ENCODE assay signal across 18 cellular contexts in the genomic region with DNA sequence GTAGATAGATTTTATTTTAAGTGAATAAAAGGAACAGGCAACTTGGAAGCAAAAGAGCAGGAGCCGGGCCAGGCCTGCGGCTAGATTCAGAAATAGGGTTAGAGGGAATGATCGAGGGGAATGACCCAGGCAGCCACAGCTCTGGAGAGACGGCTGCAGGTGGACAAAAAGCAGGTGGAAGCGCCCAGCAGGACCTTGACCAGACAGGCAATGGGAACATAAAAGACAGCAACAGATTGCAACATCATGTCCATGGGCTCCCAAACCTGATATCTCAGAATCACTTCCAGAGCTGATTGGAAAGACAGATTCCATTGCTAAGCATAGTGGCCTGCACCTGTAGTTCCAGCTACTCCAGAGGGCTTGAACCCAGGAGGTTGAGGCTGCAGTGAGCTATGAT. TPM values are rescaled to one million over a fixed set of nuclear protein-coding genes. Genes with fewer than 3 reads are reported as not detected.
DNase-seq lines count a peak whose midpoint lies in the region; ATAC-seq and TF ChIP-seq lines count a peak whose summit lies in the region.
"Had no signal": no experiment of that assay in that cellular context is flagged by ENCODE, and none has a peak within 500 bp of the region (broad histone marks: within the 10 kb centered on the region; RNA-seq: fewer than 3 reads in every experiment).

No MANE protein-coding gene starts in this region.

- H3K4me1 ChIP-seq in A673 (ENCODE audit: insufficient read depth, low read length, poor library complexity, severe bottlenecking) = peaks cover 12% of the 10 kb centered on the region
- H3K4me1 ChIP-seq: BE2C, HAP-1 had no signal

- TF ChIP-seq CTCF in A673 (conservative IDR thresholded peaks at IDR 0.05; ENCODE audit: low read depth, low read length) (no peak), WTC11 (IDR thresholded peaks at IDR 0.05) (no peak)

- no peaks in the 10 kb centered on the region for H3K9me3 Mint-ChIP-seq in WTC11
- H3K9me3 Mint-ChIP-seq in activated T-cell treated with anti-CD3 and anti-CD28 coated beads, Interleukin-2, amount 50 U/mL, for 24 hours = no peaks in the 10 kb centered on the region
- H3K9me3 Mint-ChIP-seq: CD4-positive, alpha-beta T cell had no signal

- intact Hi-C loops in A673 (cut with micrococcal nuclease; ENCODE audit: unreplicated experiment) = no loop called here
- intact Hi-C loops in posterior vena cava (cut with DNase I) = no loop called here

- no peaks in the 10 kb centered on the region for H3K36me3 ChIP-seq in A673 (ENCODE audit: insufficient read depth, low read length, poor library complexity, severe bottlenecking)
- H3K36me3 ChIP-seq: BE2C, HAP-1 had no signal

- ATAC-seq in WTC11 (no peak), left lobe of liver (peak; percentile 97), GM18502 (IDR thresholded peaks at IDR 0.05; ENCODE audit: poor library complexity, unreplicated experiment) (no peak)
- ATAC-seq: K562 had no signal

- H3K4me3 ChIP-seq in A673 (ENCODE audit: low read depth, low read length, poor library complexity, severe bottlenecking) = no peak overlapping the region
- H3K4me3 ChIP-seq: HAP-1, K562 had no signal

- H3K4me1 Mint-ChIP-seq in WTC11 = peaks cover 51% of the 10 kb centered on the region
- H3K4me1 Mint-ChIP-seq in activated T-cell treated with anti-CD3 and anti-CD28 coated beads, Interleukin-2, amount 50 U/mL, for 24 hours (ENCODE audit: low read depth) = no peaks in the 10 kb centered on the region

- BruUV-seq in A673 (replicated peaks; lab: Mats Ljungman, UMichigan) = no TSS peak

- no peak overlapping the region for H3K27ac Mint-ChIP-seq in WTC11
- H3K27ac Mint-ChIP-seq in activated T-cell treated with anti-CD3 and anti-CD28 coated beads, Interleukin-2, amount 50 U/mL, for 24 hours = no peak overlapping the region
- H3K27ac Mint-ChIP-seq: CD4-positive, alpha-beta T cell had no signal

- POLR2A ChIA-PET in A673 (lab: Charles Lee; ENCODE audit: low non-redundant PET) = no interaction called here
- POLR2A ChIA-PET in WTC11 (lab: Charles Lee) = no interaction called here

- no peaks in the 10 kb centered on the region for H3K27me3 ChIP-seq in A673 (replicated peaks; ENCODE audit: insufficient read depth, low read depth, low read length, poor library complexity)
- H3K27me3 ChIP-seq: BE2C had no signal

- DNase-seq in A673 (ENCODE audit: low spot score) (no peak), WTC11 (ENCODE audit: low spot score) (no peak), left lobe of liver (ENCODE audit: low spot score) (peak; percentile 91), posterior vena cava (ENCODE audit: low spot score) (peak; percentile 31), DMS79 (lab: John Stamatoyannopoulos, UW) (no peak)
- DNase-seq in activated T-cell treated with anti-CD3 and anti-CD28 coated beads, Interleukin-2, amount 50 U/mL, for 24 hours = no peak
- DNase-seq: 8988T; BE2C; C1 segment of cervical spinal cord; Caco-2; CD4-positive, alpha-beta T cell; GDM1 had no signal

- no peak overlapping the region for H3K4me3 Mint-ChIP-seq in WTC11
- H3K4me3 Mint-ChIP-seq in activated T-cell treated with anti-CD3 and anti-CD28 coated beads, Interleukin-2, amount 50 U/mL, for 24 hours = no peak overlapping the region
- H3K4me3 Mint-ChIP-seq: CD4-positive, alpha-beta T cell had no signal

- peak overlapping the region; percentile 80 for H3K27ac ChIP-seq in A673 (ENCODE audit: low read depth, low read length, poor library complexity, severe bottlenecking)

- no peaks in the 10 kb centered on the region for H3K36me3 Mint-ChIP-seq in WTC11
- no peaks in the 10 kb centered on the region for H3K36me3 Mint-ChIP-seq in activated T-cell treated with anti-CD3 and anti-CD28 coated beads, Interleukin-2, amount 50 U/mL, for 24 hours (ENCODE audit: low read depth)

- peaks cover 3% of the 10 kb centered on the region for H3K9me3 ChIP-seq in A673 (ENCODE audit: low read depth, low read length, poor library complexity, severe bottlenecking)
- H3K9me3 ChIP-seq: BE2C, Caco-2, HAP-1 had no signal

- CTCF ChIA-PET in A673 (lab: Charles Lee) (no interaction called here), WTC11 (lab: Charles Lee) (interaction anchor here (2.4 kb wide), 1 partner anchor 313 kb away, joined by 13 read pairs; no protein-coding TSS in a partner anchor)

- H3K27me3 Mint-ChIP-seq in WTC11 (ENCODE audit: low read depth) = peaks cover 26% of the 10 kb centered on the region
- peaks cover 31% of the 10 kb centered on the region for H3K27me3 Mint-ChIP-seq in activated T-cell treated with anti-CD3 and anti-CD28 coated beads, Interleukin-2, amount 50 U/mL, for 24 hours

TF ChIP-seq in WTC11, 78 proteins besides CTCF, POLR2A, EP300 and RAD21:
- TF ChIP-seq, protein P1, sequence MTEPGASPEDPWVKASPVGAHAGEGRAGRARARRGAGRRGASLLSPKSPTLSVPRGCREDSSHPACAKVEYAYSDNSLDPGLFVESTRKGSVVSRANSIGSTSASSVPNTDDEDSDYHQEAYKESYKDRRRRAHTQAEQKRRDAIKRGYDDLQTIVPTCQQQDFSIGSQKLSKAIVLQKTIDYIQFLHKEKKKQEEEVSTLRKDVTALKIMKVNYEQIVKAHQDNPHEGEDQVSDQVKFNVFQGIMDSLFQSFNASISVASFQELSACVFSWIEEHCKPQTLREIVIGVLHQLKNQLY (CRISPR knock-in tag; IDR thresholded peaks at IDR 0.05) = no peak
- TF ChIP-seq, protein P2, sequence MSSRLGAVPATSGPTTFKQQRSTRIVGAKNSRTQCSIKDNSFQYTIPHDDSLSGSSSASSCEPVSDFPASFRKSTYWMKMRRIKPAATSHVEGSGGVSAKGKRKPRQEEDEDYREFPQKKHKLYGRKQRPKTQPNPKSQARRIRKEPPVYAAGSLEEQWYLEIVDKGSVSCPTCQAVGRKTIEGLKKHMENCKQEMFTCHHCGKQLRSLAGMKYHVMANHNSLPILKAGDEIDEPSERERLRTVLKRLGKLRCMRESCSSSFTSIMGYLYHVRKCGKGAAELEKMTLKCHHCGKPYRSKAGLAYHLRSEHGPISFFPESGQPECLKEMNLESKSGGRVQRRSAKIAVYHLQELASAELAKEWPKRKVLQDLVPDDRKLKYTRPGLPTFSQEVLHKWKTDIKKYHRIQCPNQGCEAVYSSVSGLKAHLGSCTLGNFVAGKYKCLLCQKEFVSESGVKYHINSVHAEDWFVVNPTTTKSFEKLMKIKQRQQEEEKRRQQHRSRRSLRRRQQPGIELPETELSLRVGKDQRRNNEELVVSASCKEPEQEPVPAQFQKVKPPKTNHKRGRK (CRISPR knock-in tag; IDR thresholded peaks at IDR 0.05; ENCODE audit: borderline replicate concordance) = 0 out of 2 replicates have a peak, but pooled peaks have one; percentile 42
- TF ChIP-seq, protein P3, sequence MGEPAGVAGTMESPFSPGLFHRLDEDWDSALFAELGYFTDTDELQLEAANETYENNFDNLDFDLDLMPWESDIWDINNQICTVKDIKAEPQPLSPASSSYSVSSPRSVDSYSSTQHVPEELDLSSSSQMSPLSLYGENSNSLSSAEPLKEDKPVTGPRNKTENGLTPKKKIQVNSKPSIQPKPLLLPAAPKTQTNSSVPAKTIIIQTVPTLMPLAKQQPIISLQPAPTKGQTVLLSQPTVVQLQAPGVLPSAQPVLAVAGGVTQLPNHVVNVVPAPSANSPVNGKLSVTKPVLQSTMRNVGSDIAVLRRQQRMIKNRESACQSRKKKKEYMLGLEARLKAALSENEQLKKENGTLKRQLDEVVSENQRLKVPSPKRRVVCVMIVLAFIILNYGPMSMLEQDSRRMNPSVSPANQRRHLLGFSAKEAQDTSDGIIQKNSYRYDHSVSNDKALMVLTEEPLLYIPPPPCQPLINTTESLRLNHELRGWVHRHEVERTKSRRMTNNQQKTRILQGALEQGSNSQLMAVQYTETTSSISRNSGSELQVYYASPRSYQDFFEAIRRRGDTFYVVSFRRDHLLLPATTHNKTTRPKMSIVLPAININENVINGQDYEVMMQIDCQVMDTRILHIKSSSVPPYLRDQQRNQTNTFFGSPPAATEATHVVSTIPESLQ (CRISPR knock-in tag; IDR thresholded peaks at IDR 0.05) = no peak

RNA-seq across cellular contexts. Expression of a gene that starts 28.6 kb away (rescaled TPM):
- total RNA-seq in A673 (2021) = 19.3 and 20.3 TPM in 2 replicates
- total RNA-seq in WTC11 (2021) = 20.5 to 24.0 TPM (median 21.4 TPM) in 3 replicates
- total RNA-seq in left lobe of liver = 120 TPM
- 1 to 10 TPM; 5.7 to 9.3 TPM for total RNA-seq in posterior vena cava
- total RNA-seq: CD4-positive, alpha-beta T cell had no signal

RNA-seq across cellular contexts. Expression of a gene that starts 36.5 kb away (rescaled TPM):
- total RNA-seq in A673 (2021) (0.98 and 1.5 TPM in 2 replicates), WTC11 (2021) (0.55 to 1.0 TPM (median 0.71 TPM) in 3 replicates), left lobe of liver (not detected), posterior vena cava (not detected)
- total RNA-seq: Caco-2; CD4-positive, alpha-beta T cell; Daoy; H4; HT-29; K562 had no signal

Comparison
In these comparisons a context has a peak if more than half of its experiments do, and no peak if none do; other contexts are left out.
1. DNase-seq: peak in left lobe of liver (single experiment) and posterior vena cava (single experiment); none in A673 (single experiment), WTC11 (single experiment), activated T-cell treated with anti-CD3 and anti-CD28 coated beads, Interleukin-2, amount 50 U/mL, for 24 hours (single experiment) and DMS79 (single experiment).